1 cellular context compared by ENCODE assay signal in the genomic region with DNA sequence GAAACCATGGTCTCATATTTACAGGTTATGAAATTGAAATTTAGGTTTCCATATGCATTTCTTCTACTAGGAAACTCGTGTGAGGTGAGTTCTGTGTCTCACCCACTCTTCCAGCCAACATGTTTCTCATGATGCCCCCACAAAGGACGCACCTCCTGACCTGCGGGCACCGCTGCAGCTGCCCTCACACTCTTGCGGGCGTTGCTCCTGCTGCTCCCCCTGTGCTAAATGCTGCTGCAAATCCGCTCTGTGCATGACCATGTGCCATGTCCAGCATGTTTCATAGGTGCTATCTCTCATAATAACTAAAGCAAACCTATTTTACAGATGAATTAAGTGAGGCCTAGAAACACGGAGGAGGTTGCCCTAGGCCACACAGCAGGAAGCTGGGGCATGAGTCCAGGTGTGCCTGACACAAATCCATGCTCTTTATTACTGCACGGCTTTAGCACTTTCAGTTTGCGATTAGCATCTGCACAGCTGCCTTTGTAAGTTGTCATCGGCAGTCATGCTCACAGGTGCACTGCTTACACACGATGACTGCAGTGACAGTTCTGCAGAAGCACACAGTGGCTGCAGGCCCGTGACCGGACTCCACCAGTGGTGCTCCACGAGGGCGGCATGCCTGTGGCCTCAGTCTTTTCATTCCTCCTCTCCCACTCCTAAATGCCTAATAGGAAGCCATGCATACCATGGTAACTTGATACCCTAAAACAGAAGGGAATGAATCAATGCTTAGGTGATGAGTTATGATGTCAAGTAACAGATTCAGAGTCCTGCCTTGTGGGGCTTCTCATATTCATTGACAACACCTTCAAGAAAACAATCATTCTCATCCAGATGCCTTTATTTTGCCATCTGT.
TF ChIP-seq lines count a peak whose summit lies in the region.

No MANE protein-coding gene starts in this region.

TF ChIP-seq in IMR-90, 13 proteins besides CTCF, POLR2A, EP300 and RAD21:
- no peak for TF ChIP-seq RCOR1 (IDR thresholded peaks at IDR 0.05; ENCODE audit: insufficient replicate concordance, low read length)
- TF ChIP-seq RFX5 (IDR thresholded peaks at IDR 0.05; ENCODE audit: low read depth, low read length), result no peak
- TF ChIP-seq MAFK (IDR thresholded peaks at IDR 0.05; ENCODE audit: low read depth, low read length), result no peak
- TF ChIP-seq, protein P1, sequence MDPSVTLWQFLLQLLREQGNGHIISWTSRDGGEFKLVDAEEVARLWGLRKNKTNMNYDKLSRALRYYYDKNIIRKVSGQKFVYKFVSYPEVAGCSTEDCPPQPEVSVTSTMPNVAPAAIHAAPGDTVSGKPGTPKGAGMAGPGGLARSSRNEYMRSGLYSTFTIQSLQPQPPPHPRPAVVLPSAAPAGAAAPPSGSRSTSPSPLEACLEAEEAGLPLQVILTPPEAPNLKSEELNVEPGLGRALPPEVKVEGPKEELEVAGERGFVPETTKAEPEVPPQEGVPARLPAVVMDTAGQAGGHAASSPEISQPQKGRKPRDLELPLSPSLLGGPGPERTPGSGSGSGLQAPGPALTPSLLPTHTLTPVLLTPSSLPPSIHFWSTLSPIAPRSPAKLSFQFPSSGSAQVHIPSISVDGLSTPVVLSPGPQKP (IDR thresholded peaks at IDR 0.05; ENCODE audit: borderline replicate concordance, low read depth, low read length), result no peak
- no peak for TF ChIP-seq MAZ (IDR thresholded peaks at IDR 0.05; ENCODE audit: borderline replicate concordance, low read depth, low read length)
- TF ChIP-seq CEBPB (IDR thresholded peaks at IDR 0.05; ENCODE audit: low read depth, low read length), result no peak
- TF ChIP-seq BHLHE40 (IDR thresholded peaks at IDR 0.05; ENCODE audit: low read depth, low read length), result no peak
- TF ChIP-seq CHD1 (IDR thresholded peaks at IDR 0.05; ENCODE audit: low read depth, low read length), result no peak
- TF ChIP-seq NFE2L2 (IDR thresholded peaks at IDR 0.05; ENCODE audit: low read depth, low read length), result no peak
- no peak for TF ChIP-seq FOS (IDR thresholded peaks at IDR 0.05; ENCODE audit: low read depth, low read length)
- no peak for TF ChIP-seq SMC3 (IDR thresholded peaks at IDR 0.05; ENCODE audit: low read depth, low read length)
- no peak for TF ChIP-seq MXI1 (IDR thresholded peaks at IDR 0.05; ENCODE audit: borderline replicate concordance, low read depth, low read length)
- TF ChIP-seq, protein P2, sequence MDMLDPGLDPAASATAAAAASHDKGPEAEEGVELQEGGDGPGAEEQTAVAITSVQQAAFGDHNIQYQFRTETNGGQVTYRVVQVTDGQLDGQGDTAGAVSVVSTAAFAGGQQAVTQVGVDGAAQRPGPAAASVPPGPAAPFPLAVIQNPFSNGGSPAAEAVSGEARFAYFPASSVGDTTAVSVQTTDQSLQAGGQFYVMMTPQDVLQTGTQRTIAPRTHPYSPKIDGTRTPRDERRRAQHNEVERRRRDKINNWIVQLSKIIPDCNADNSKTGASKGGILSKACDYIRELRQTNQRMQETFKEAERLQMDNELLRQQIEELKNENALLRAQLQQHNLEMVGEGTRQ (IDR thresholded peaks at IDR 0.05; ENCODE audit: low read depth, low read length), result no peak
